ENCODE assay signal across 1 cellular context in the genomic region with DNA sequence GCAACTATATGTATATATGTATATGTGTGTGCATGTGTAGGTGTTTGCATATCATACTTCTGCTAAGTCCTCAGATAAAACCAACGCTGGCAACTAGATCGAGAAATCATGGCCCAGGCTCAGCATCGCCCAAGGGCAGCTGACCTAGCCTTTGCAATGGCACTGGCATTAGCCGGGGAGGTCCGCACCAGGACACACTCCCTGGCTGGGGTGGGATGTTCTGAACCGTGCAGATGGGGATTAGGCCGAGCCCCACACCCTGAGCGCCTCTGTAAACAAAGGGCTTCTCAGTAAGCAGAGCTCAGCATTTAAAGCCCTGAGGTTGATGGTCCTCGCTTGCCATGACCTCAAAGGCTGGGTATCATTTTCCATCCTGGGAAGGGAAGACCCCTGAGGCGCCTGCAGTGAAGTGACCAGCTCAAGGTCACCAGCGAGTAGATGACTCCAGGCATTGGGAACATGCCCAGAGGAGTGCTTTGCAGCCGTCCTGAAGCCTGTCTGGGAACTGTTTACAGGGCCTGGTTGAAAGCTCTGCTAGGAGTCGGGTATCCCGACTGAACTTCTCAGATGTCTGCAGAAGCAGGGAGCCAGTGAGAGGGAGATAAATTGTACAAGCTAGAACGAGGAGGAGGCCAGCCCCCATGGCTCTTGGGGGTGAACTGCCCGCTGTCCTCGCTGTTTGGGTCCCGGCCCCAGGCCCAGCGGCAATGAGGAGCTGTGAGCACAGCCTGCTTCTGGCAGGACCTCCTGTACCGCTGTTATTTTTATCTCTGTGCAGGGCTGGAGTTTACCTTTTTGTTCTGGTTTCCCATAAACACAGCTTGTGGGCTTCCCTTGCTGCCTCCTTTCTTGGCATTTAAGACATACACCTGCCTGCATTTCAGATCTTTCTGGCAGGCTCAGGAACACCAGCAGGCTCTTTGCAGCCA.
TF ChIP-seq lines count a peak whose summit lies in the region.

No MANE protein-coding gene starts in this region.

TF ChIP-seq in IMR-90, 13 proteins besides CTCF, POLR2A, EP300 and RAD21 (continued from another document):
- TF ChIP-seq, protein P1, sequence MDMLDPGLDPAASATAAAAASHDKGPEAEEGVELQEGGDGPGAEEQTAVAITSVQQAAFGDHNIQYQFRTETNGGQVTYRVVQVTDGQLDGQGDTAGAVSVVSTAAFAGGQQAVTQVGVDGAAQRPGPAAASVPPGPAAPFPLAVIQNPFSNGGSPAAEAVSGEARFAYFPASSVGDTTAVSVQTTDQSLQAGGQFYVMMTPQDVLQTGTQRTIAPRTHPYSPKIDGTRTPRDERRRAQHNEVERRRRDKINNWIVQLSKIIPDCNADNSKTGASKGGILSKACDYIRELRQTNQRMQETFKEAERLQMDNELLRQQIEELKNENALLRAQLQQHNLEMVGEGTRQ (IDR thresholded peaks at IDR 0.05; ENCODE audit: low read depth, low read length): no peak
- TF ChIP-seq MAZ (IDR thresholded peaks at IDR 0.05; ENCODE audit: borderline replicate concordance, low read depth, low read length) (no peak), FOS (IDR thresholded peaks at IDR 0.05; ENCODE audit: low read depth, low read length) (no peak), CEBPB (IDR thresholded peaks at IDR 0.05; ENCODE audit: low read depth, low read length) (no peak), MAFK (IDR thresholded peaks at IDR 0.05; ENCODE audit: low read depth, low read length) (no peak), RFX5 (IDR thresholded peaks at IDR 0.05; ENCODE audit: low read depth, low read length) (no peak), RCOR1 (IDR thresholded peaks at IDR 0.05; ENCODE audit: insufficient replicate concordance, low read length) (no peak), BHLHE40 (IDR thresholded peaks at IDR 0.05; ENCODE audit: low read depth, low read length) (no peak), MXI1 (IDR thresholded peaks at IDR 0.05; ENCODE audit: borderline replicate concordance, low read depth, low read length) (no peak), SMC3 (IDR thresholded peaks at IDR 0.05; ENCODE audit: low read depth, low read length) (no peak)
